Comparison of ENCODE assay signal across 13 cellular contexts in the genomic region with DNA sequence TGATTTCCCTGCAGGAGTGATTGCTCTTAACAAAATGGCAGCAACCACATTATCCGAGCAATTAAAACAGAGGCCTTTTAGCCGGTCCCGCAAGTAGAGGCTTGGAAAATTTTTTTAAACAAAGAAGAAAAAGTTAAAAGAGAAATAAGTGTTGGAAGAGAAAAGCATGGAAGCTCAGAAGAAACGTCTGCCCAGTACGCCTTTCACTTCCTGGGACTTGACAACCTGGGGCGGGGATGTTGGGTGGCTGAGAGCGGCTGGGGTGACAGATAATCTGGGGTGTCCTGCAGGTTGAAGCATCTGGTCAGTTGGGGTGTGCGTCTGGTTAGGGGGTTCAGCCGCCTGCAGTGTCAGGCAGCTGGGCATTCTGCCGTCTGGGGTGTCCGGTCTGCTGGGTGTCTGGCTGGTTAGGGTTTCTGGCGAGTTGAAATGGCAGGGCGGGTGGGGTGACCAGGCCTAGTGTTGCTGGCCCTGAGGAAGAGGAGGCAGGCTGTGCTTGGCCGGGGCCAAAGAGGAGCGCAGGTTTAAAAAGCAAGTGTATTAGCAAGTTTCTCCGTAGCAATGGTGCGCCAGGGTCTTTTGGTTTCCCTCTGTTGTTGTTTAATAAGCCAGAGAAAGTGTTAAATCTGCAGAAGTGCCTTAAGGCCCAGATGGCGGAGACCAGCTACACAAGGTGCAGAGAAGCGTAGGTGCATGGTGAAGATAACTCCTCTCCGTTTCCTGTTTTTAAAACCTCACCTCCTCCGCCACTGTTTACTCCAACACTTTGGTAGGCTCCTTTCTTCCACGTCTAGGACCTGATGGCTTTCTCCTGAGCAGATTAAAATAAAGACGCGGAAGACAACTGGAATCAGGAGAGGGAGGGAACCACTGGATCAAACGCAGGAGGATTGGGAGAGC. TPM values are rescaled to one million over a fixed set of nuclear protein-coding genes. Genes with fewer than 3 reads are reported as not detected.
A peak's percentile ranks its signal among the peaks of the same experiment; 100 is the strongest.
DNase-seq lines count a peak whose midpoint lies in the region; FAIRE-seq and TF ChIP-seq lines count a peak whose summit lies in the region.
"Had no signal": no experiment of that assay in that cellular context is flagged by ENCODE, and none has a peak within 500 bp of the region (broad histone marks: within the 10 kb centered on the region; RNA-seq: fewer than 3 reads in every experiment).

No MANE protein-coding gene starts in this region.

- no peak for TF ChIP-seq RAD21 in H1 (IDR thresholded peaks at IDR 0.05 in 1 of 2, conservative IDR thresholded peaks at IDR 0.05 in 1 of 2; ENCODE audit: low read depth in 2 of 2, low read length in 2 of 2)

- CTCF ChIA-PET in H1 (lab: Charles Lee; ENCODE audit: partially characterized antibody), result interaction anchor here (0.6 to 3.6 kb wide), 7 partner anchors 9 to 193 kb away, joined by 3 to 39 read pairs (median 16); no protein-coding TSS in a partner anchor

- H3K9ac ChIP-seq in H1 (replicated peaks in 1 of 4; ENCODE audit: extremely low read depth in 1 of 4, low read depth in 3 of 4, low read length in 3 of 4), result no peak overlapping the region
- no peak overlapping the region for H3K9ac ChIP-seq in neuronal stem cell (ENCODE audit: low read depth, low read length, poor library complexity)

- 11% methylated on average over 25 of the region's 25 CpGs; no CpG with 5 or more reads in 1 of the 2 experiments for WGBS in H1 (ENCODE audit: extremely low coverage in 1 of 2, insufficient coverage in 1 of 2, insufficient read length in 1 of 2, insufficient replicate concordance in 2 of 2, low coverage in 1 of 2, low lambda C conversion rate in 2 of 2, missing lambda C conversion rate in 1 of 2), 2 experiments
- no CpG with 5 or more reads among the region's 25 CpGs for WGBS in neuronal stem cell (ENCODE audit: extremely low coverage in 2 of 2, insufficient read length in 2 of 2, insufficient replicate concordance in 1 of 2), 2 donors

- peaks cover 13 to 31% of the 10 kb centered on the region in 2 donors for H3K36me3 Mint-ChIP-seq in CD14-positive monocyte

- H3K27ac Mint-ChIP-seq in CD14-positive monocyte, result peak overlapping the region in 1 of 7 donors; percentile 75

- H3K4me1 ChIP-seq in H1 (replicated peaks in 1 of 4; ENCODE audit: control insufficient read depth in 3 of 4, insufficient read depth in 4 of 4, low read length in 3 of 4) (peaks cover 4 to 48% (median 28%) of the 10 kb centered on the region in 4 experiments), neuronal stem cell (ENCODE audit: control insufficient read depth in 2 of 2, insufficient read depth in 1 of 2, low read depth in 1 of 2, low read length in 2 of 2) (peaks cover 4 to 8% of the 10 kb centered on the region in 2 donors)

- H4K20me1 ChIP-seq in H1 (replicated peaks in 1 of 2; ENCODE audit: control insufficient read depth in 1 of 2, insufficient read depth in 2 of 2, low read length in 2 of 2), result peaks cover 19 to 40% of the 10 kb centered on the region in 2 experiments

- H3K18ac ChIP-seq in H1 (ENCODE audit: extremely low read depth, low read length) (no peak overlapping the region), neuronal stem cell (ENCODE audit: low read length) (no peak overlapping the region)

- H3K79me2 ChIP-seq in H1 (ENCODE audit: control insufficient read depth in 1 of 2, insufficient read depth in 2 of 2, low read length in 2 of 2), result no peaks in the 10 kb centered on the region

- FAIRE-seq in H1 (lab: Jason Lieb, UNC), result no peak

- H4K91ac ChIP-seq in H1 (replicated peaks; ENCODE audit: insufficient read length, low read length), result no peak overlapping the region
- no peak overlapping the region for H4K91ac ChIP-seq in neuronal stem cell (ENCODE audit: low read depth, low read length, poor library complexity)

- H2BK120ac ChIP-seq in H1 (replicated peaks; ENCODE audit: low read depth, low read length) (no peak overlapping the region), neuronal stem cell (ENCODE audit: low read depth, low read length) (no peak overlapping the region)

- no peak for TF ChIP-seq CTCF in CD14-positive monocyte (IDR thresholded peaks at IDR 0.05)
- TF ChIP-seq CTCF in GM13977 (IDR thresholded peaks at IDR 0.05; ENCODE audit: extremely low read depth, insufficient read depth, missing control alignments), result no peak
- TF ChIP-seq CTCF in H1 (IDR thresholded peaks at IDR 0.05; ENCODE audit: control extremely low read depth in 1 of 3, insufficient read depth in 1 of 3, low read depth in 1 of 3, low read length in 3 of 3), result no peak

- no peak for TF ChIP-seq EP300 in H1 (IDR thresholded peaks at IDR 0.05; ENCODE audit: borderline replicate concordance in 1 of 2, low read depth in 2 of 2, low read length in 2 of 2)

- no peak for TF ChIP-seq POLR2A in H1 (IDR thresholded peaks at IDR 0.05; ENCODE audit: control extremely low read depth in 1 of 2, low read depth in 2 of 2, low read length in 2 of 2)

- POLR2A ChIA-PET in H1 (lab: Charles Lee; ENCODE audit: partially characterized antibody), result interaction anchor here (2.0 to 2.7 kb wide), 2 partner anchors 14 to 22 kb away, joined by 7 to 10 read pairs; no protein-coding TSS in a partner anchor

- H3K56ac ChIP-seq in H1 (replicated peaks; ENCODE audit: insufficient read length, low read depth, low read length), result no peak overlapping the region

- H4K8ac ChIP-seq in H1 (ENCODE audit: extremely low read depth, insufficient read depth, low read length) (no peak overlapping the region; the same call in 1 of the 2 replicates), neuronal stem cell (ENCODE audit: low read depth, low read length) (no peak overlapping the region)

- H3K9me3 ChIP-seq in H1 (ENCODE audit: insufficient read depth in 2 of 2, low read depth in 1 of 2, low read length in 1 of 2) (no peaks in the 10 kb centered on the region), neuronal stem cell (replicated peaks in 1 of 2; ENCODE audit: control insufficient read depth in 2 of 2, insufficient read depth in 1 of 2, low read depth in 1 of 2, low read length in 2 of 2) (peaks cover 0 to 1% of the 10 kb centered on the region in 2 donors)
- H3K9me3 ChIP-seq: neutrophil had no signal

- no peak overlapping the region for H2AK5ac ChIP-seq in H1 (ENCODE audit: low read depth, low read length)
- H2AK5ac ChIP-seq in neuronal stem cell (ENCODE audit: low read depth, low read length), result peak overlapping the region; percentile 56

- H3K4me3 Mint-ChIP-seq in CD14-positive monocyte, result peak overlapping the region; percentile 24 to 79

- H3K14ac ChIP-seq in H1 (ENCODE audit: insufficient read length), result no peak overlapping the region
- no peak overlapping the region for H3K14ac ChIP-seq in neuronal stem cell (ENCODE audit: low read length)

- in situ Hi-C loops in GM13977 (cut with MboI; ENCODE audit: low pct_unique_long_range_greater_than_20kb, low sequenced_read_pairs, unreplicated experiment), result loop anchor here (25.0 kb wide), 1 partner anchor 688 kb away; no protein-coding TSS in a partner anchor

- intact Hi-C loops in CD14-positive monocyte (cut with micrococcal nuclease), result no loop called here

- H4K5ac ChIP-seq in H1 (ENCODE audit: insufficient read length, low read depth, low read length), result no peak overlapping the region

- no peak overlapping the region for H2BK20ac ChIP-seq in H1 (ENCODE audit: low read length)

- H3K4ac ChIP-seq in H1 (replicated peaks; ENCODE audit: insufficient read length, low read depth, low read length), result no peak overlapping the region
- H3K4ac ChIP-seq in neuronal stem cell (ENCODE audit: low read length), result no peak overlapping the region

- H3K79me1 ChIP-seq in H1 (ENCODE audit: low read depth, low read length), result no peaks in the 10 kb centered on the region
- no peaks in the 10 kb centered on the region for H3K79me1 ChIP-seq in neuronal stem cell (ENCODE audit: low read depth, low read length)

- H3K9me3 Mint-ChIP-seq in CD14-positive monocyte, result peaks cover 2 to 75% (median 56%) of the 10 kb centered on the region in 7 donors

- H2BK15ac ChIP-seq in H1 (ENCODE audit: low read length) (no peak overlapping the region; the same call in 1 of the 2 replicates), neuronal stem cell (ENCODE audit: low read length) (no peak overlapping the region)

- peaks cover 29% of the 10 kb centered on the region for H3K4me1 Mint-ChIP-seq in CD14-positive monocyte

- peaks cover 3% of the 10 kb centered on the region; the same call in 1 of the 2 replicates for H3K23me2 ChIP-seq in H1 (ENCODE audit: low read depth, low read length)

- H3K36me3 ChIP-seq in H1 (ENCODE audit: control insufficient read depth in 2 of 4, insufficient read depth in 4 of 4, low read length in 3 of 4), result no peaks in the 10 kb centered on the region; a peak in 1 of 8 replicates
- H3K36me3 ChIP-seq in neuronal stem cell (replicated peaks in 1 of 2; ENCODE audit: control insufficient read depth in 2 of 2, insufficient read depth in 2 of 2, low read length in 2 of 2), result no peaks in the 10 kb centered on the region
- H3K36me3 ChIP-seq: neutrophil had no signal

- H3K23ac ChIP-seq in H1 (ENCODE audit: insufficient read length) (no peak overlapping the region), neuronal stem cell (ENCODE audit: low read depth, low read length, poor library complexity) (peak overlapping the region; percentile 26)

- H2BK12ac ChIP-seq in H1 (ENCODE audit: low read depth, low read length), result 0 out of 2 replicates have a peak overlapping the region, but pooled peaks have one; percentile 68
- H2BK12ac ChIP-seq in neuronal stem cell (ENCODE audit: low read length), result no peak overlapping the region

- H3K4me2 ChIP-seq in H1 (ENCODE audit: insufficient read depth in 1 of 2, low read depth in 2 of 2, low read length in 2 of 2) (peak overlapping the region; percentile 54 to 84), neuronal stem cell (ENCODE audit: insufficient read depth, low read length, poor library complexity, severe bottlenecking) (no peak overlapping the region)

- H3K27me3 Mint-ChIP-seq in CD14-positive monocyte (ENCODE audit: low read depth in 3 of 3), result peaks cover 94 to 98% (median 96%) of the 10 kb centered on the region in 3 donors

- DNase-seq in CD14-positive monocyte (ENCODE audit: low spot score) (no peak), GM13977 (ENCODE audit: low spot score) (peak; percentile 36), H1 (ENCODE audit: low read depth in 1 of 2, low spot score in 2 of 2) (no peak), neuronal stem cell (ENCODE audit: low spot score) (no peak), NOMO-1 treated with dmso at 0.1 percent for 144 hours (lab: John Stamatoyannopoulos, UW; ENCODE audit: unreplicated experiment) (no peak), EL (no peak)
- DNase-seq in stimulated activated CD4-positive, alpha-beta T cell treated with anti-CD3 and anti-CD28 coated beads, Interleukin-4, amount 100 ng/mL, for 24 hours, result no peak
- DNase-seq: kidney glomerular epithelial cell, NCI-H1092, NCI-H446 treated with DMSO at 0.1 percent for 48 hours, RPMI8226 had no signal

- H2AFZ ChIP-seq in H1 (ENCODE audit: low read length) (no peak overlapping the region), neuronal stem cell (ENCODE audit: low read length) (peak overlapping the region; percentile 84)

- H3K27ac ChIP-seq in H1 (ENCODE audit: low read depth, low read length) (no peak overlapping the region), neuronal stem cell (replicated peaks; ENCODE audit: low read length) (no peak overlapping the region)
- H3K27ac ChIP-seq: neutrophil had no signal

- no peak overlapping the region for H2BK5ac ChIP-seq in H1 (ENCODE audit: low read depth, low read length)
- no peak overlapping the region for H2BK5ac ChIP-seq in neuronal stem cell (ENCODE audit: low read length)

- H3K27me3 ChIP-seq in H1 (replicated peaks in 1 of 4; ENCODE audit: control insufficient read depth in 3 of 4, extremely low read depth in 1 of 4, insufficient read depth in 3 of 4, low read length in 3 of 4), result peaks cover 97 to 99% (median 98%) of the 10 kb centered on the region in 4 experiments
- peaks cover 80 to 97% (median 97%) of the 10 kb centered on the region in 3 experiments for H3K27me3 ChIP-seq in neuronal stem cell (ENCODE audit: control insufficient read depth in 3 of 3, insufficient read depth in 3 of 3, low read depth in 1 of 3, low read length in 3 of 3)

- H3K4me3 ChIP-seq in H1 (ENCODE audit: extremely low read depth in 1 of 4, insufficient read depth in 2 of 4, low read depth in 3 of 4, low read length in 4 of 4) (peak overlapping the region in 2 of 4 experiments; percentile 4 to 42; a peak in 3 of 8 replicates), neuronal stem cell (ENCODE audit: low read length in 2 of 2) (no peak overlapping the region)

RNA-seq across cellular contexts. Expression of a gene that starts 5.6 kb away (rescaled TPM):
- polyA plus RNA-seq in CD14-positive monocyte (not detected), H1 (2011; rRNA removed) (0.05 TPM in 1 of 2 replicates, not detected in the other)
- total RNA-seq in H1 (2021; fragmentation: NEBNext Ultra II Directional; extraction: Animal tissue kit (Norgen Biotek cat#: 25700)), result not detected in 2 replicates
- polyA plus RNA-seq in H1 (2011; cell fraction: cytosol; rRNA removed), result 0.04 TPM
- polyA plus RNA-seq in H1 (2011; cell fraction: nucleus; rRNA removed), result not detected
- 0.05 to 0.37 TPM in 2 of 4 replicates, not detected in the others for polyA plus RNA-seq in H1 (2012, experiment 1 of 2)
- polyA plus RNA-seq in H1 (2012, experiment 2 of 2), result 0.47 TPM
- polyA plus RNA-seq in H1 (2013, experiment 1 of 2), result 0.04 TPM
- not detected for polyA plus RNA-seq in H1 (2013, experiment 2 of 2)
- polyA minus RNA-seq in H1 (2011; rRNA and poly(A)+ RNA removed), result not detected in 2 replicates
- polyA minus RNA-seq in H1 (2011; cell fraction: cytosol; rRNA and poly(A)+ RNA removed), result not detected
- not detected for polyA minus RNA-seq in H1 (2011; cell fraction: nucleus; rRNA and poly(A)+ RNA removed)
- polyA plus RNA-seq in neuronal stem cell (2013, experiment 1 of 2), result 0.06 TPM
- 0.12 TPM for polyA plus RNA-seq in neuronal stem cell (2013, experiment 2 of 2)
- total RNA-seq: chondrocyte had no signal
